In the genomic region with DNA sequence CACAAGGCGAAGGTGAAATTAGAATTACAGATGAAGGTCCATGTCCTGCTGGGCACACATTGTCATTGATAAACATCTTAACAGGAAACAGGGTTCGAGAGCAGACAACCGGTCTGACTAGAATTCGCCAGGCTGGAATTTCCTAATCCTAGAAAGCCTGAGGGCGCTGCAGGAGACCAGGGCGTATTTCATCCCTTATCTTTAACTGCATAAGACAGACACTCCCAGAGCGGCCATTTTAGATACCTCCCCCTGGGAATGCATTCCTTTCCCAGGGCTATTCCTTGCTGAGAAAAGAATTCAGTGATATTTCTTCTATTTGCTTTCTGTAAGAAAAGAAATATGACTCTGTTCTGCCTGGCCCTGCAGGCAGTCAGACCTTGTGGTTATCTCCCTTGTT, we compare ENCODE assay signal across 6 cellular contexts.
DNase-seq lines count a peak whose midpoint lies in the region; FAIRE-seq and TF ChIP-seq lines count a peak whose summit lies in the region.
"Not testable (repeated sequence)": the region's sequence is repeated elsewhere in the genome, so short reads cannot be mapped to it uniquely, and the experiment has no call there.

No MANE protein-coding gene starts in this region.

- H3K14ac ChIP-seq in H9 (ENCODE audit: insufficient read depth, low read length); H1 (ENCODE audit: insufficient read length): not testable (repeated sequence)

- not testable (repeated sequence) for H2BK120ac ChIP-seq in H9 (ENCODE audit: low read depth, low read length, poor library complexity, severe bottlenecking); H1 (replicated peaks; ENCODE audit: low read depth, low read length)

- not testable (repeated sequence) for H3K9me3 Mint-ChIP-seq in Calu3 (ENCODE audit: low read depth, unreplicated experiment)
- H3K9me3 Mint-ChIP-seq in H9, result peaks cover 42 to 50% of the 10 kb centered on the region in 2 experiments

- not testable (repeated sequence) for H3K36me3 ChIP-seq in MG63; H1 (ENCODE audit: control insufficient read depth in 2 of 4, insufficient read depth in 4 of 4, low read length in 3 of 4)

- FAIRE-seq in H1 (lab: Jason Lieb, UNC), result not testable (repeated sequence)

- H2BK5ac ChIP-seq in H9 (ENCODE audit: insufficient read length, low read length); H1 (ENCODE audit: low read depth, low read length): not testable (repeated sequence)

- H4K8ac ChIP-seq in H9 (replicated peaks; ENCODE audit: insufficient read length, low read depth, low read length); H1 (ENCODE audit: extremely low read depth, insufficient read depth, low read length): not testable (repeated sequence)

- TF ChIP-seq EP300 in H1 (IDR thresholded peaks at IDR 0.05; ENCODE audit: borderline replicate concordance in 1 of 2, low read depth in 2 of 2, low read length in 2 of 2), result peak in 1 of 2 experiments; percentile 93; a peak in 1 of 3 replicates

- not testable (repeated sequence) for H2BK12ac ChIP-seq in H9 (ENCODE audit: insufficient read length, low read depth, low read length); H1 (ENCODE audit: low read depth, low read length)

- not testable (repeated sequence) for H2AFZ ChIP-seq in H9 (ENCODE audit: low read length); H1 (ENCODE audit: low read length)

- intact Hi-C loops in Calu3 (cut with micrococcal nuclease; ENCODE audit: unreplicated experiment), result not testable (repeated sequence)

- CTCF ChIA-PET in Calu3 (lab: Charles Lee); H1 (lab: Charles Lee; ENCODE audit: partially characterized antibody): not testable (repeated sequence)

- BruUV-seq in Calu3 (replicated peaks; lab: Mats Ljungman, UMichigan), result not testable (repeated sequence)

- not testable (repeated sequence) for H4K5ac ChIP-seq in H9 (ENCODE audit: insufficient read length, low read depth, low read length); H1 (ENCODE audit: insufficient read length, low read depth, low read length)

- H3K36me3 Mint-ChIP-seq in Calu3 (ENCODE audit: insufficient read depth, unreplicated experiment), result not testable (repeated sequence)
- peaks cover 30 to 47% (median 31%) of the 10 kb centered on the region in 3 experiments for H3K36me3 Mint-ChIP-seq in H9 (ENCODE audit: insufficient read depth in 1 of 3, low read depth in 3 of 3)

- not testable (repeated sequence) for H3K9ac ChIP-seq in H9 (ENCODE audit: extremely low read depth, insufficient read length, low read length); H1 (replicated peaks in 1 of 4; ENCODE audit: extremely low read depth in 1 of 4, low read depth in 3 of 4, low read length in 3 of 4)

- H3T11ph ChIP-seq in H9 (ENCODE audit: low read length), result not testable (repeated sequence)

- H3K4me1 ChIP-seq in H9 (ENCODE audit: insufficient read depth, low read length); H1 (replicated peaks in 1 of 4; ENCODE audit: control insufficient read depth in 3 of 4, insufficient read depth in 4 of 4, low read length in 3 of 4): not testable (repeated sequence)

- H4K91ac ChIP-seq in H9 (ENCODE audit: insufficient read length, low read depth, low read length); H1 (replicated peaks; ENCODE audit: insufficient read length, low read length): not testable (repeated sequence)

- not testable (repeated sequence) for H3K27me3 Mint-ChIP-seq in Calu3 (ENCODE audit: unreplicated experiment); H9 (ENCODE audit: low read depth)

- not testable (repeated sequence) for H3K4me3 Mint-ChIP-seq in Calu3 (ENCODE audit: low read depth, unreplicated experiment); H9

- not testable (repeated sequence) for TF ChIP-seq RAD21 in H1 (IDR thresholded peaks at IDR 0.05 in 1 of 2, conservative IDR thresholded peaks at IDR 0.05 in 1 of 2; ENCODE audit: low read depth in 2 of 2, low read length in 2 of 2)

- H3K18ac ChIP-seq in H9 (ENCODE audit: insufficient read length, low read depth, low read length); H1 (ENCODE audit: extremely low read depth, low read length): not testable (repeated sequence)

- H3K4me2 ChIP-seq in H9 (ENCODE audit: insufficient read depth, insufficient read length, low read length); H1 (ENCODE audit: insufficient read depth in 1 of 2, low read depth in 2 of 2, low read length in 2 of 2): not testable (repeated sequence)

- not testable (repeated sequence) for H3K23me2 ChIP-seq in H9 (ENCODE audit: insufficient read length, low read depth, low read length, poor library complexity, severe bottlenecking); H1 (ENCODE audit: low read depth, low read length)

- peak; percentile 18 for DNase-seq in Calu3
- peak; percentile 28 for DNase-seq in H9
- DNase-seq in MG63, result peak; percentile 1
- peak; percentile 3 for DNase-seq in amniotic epithelial cell (ENCODE audit: low read depth)
- peak; percentile 1 to 63 for DNase-seq in H1 (ENCODE audit: low read depth in 1 of 2, low spot score in 2 of 2)
- DNase-seq in islet precursor cell, result peak; percentile 75

- not testable (repeated sequence) for H2BK20ac ChIP-seq in H9 (ENCODE audit: low read depth, low read length, poor library complexity, severe bottlenecking); H1 (ENCODE audit: low read length)

- H3K23ac ChIP-seq in H9 (ENCODE audit: insufficient read length, low read depth, low read length); H1 (ENCODE audit: insufficient read length): not testable (repeated sequence)

- H3K27me3 ChIP-seq in H9 (ENCODE audit: insufficient read depth, low read length); MG63; H1 (replicated peaks in 1 of 4; ENCODE audit: control insufficient read depth in 3 of 4, extremely low read depth in 1 of 4, insufficient read depth in 3 of 4, low read length in 3 of 4): not testable (repeated sequence)

- TF ChIP-seq POLR2A in H1 (IDR thresholded peaks at IDR 0.05; ENCODE audit: control extremely low read depth in 1 of 2, low read depth in 2 of 2, low read length in 2 of 2), result not testable (repeated sequence)

- not testable (repeated sequence) for H3K4me3 ChIP-seq in MG63; H1 (ENCODE audit: extremely low read depth in 1 of 4, insufficient read depth in 2 of 4, low read depth in 3 of 4, low read length in 4 of 4)

- H4K20me1 ChIP-seq in H9 (ENCODE audit: control insufficient read depth, insufficient read depth, insufficient read length); H1 (replicated peaks in 1 of 2; ENCODE audit: control insufficient read depth in 1 of 2, insufficient read depth in 2 of 2, low read length in 2 of 2): not testable (repeated sequence)

- not testable (repeated sequence) for H3K4ac ChIP-seq in H9 (ENCODE audit: low read depth, low read length); H1 (replicated peaks; ENCODE audit: insufficient read length, low read depth, low read length)

- H3K79me1 ChIP-seq in H9 (ENCODE audit: insufficient read depth, low read depth, low read length, poor library complexity, severe bottlenecking); H1 (ENCODE audit: low read depth, low read length): not testable (repeated sequence)

- not testable (repeated sequence) for H2BK15ac ChIP-seq in H9 (ENCODE audit: low read depth, low read length); H1 (ENCODE audit: low read length)

- POLR2A ChIA-PET in H1 (lab: Charles Lee; ENCODE audit: partially characterized antibody), result not testable (repeated sequence)

- not testable (repeated sequence) for TF ChIP-seq CTCF in Calu3 (IDR thresholded peaks at IDR 0.05; ENCODE audit: unreplicated experiment); H9 (conservative IDR thresholded peaks at IDR 0.05); H1 (IDR thresholded peaks at IDR 0.05; ENCODE audit: control extremely low read depth in 1 of 3, insufficient read depth in 1 of 3, low read depth in 1 of 3, low read length in 3 of 3)

- not testable (repeated sequence) for H3K79me2 ChIP-seq in H9 (ENCODE audit: insufficient read depth, low read length); H1 (ENCODE audit: control insufficient read depth in 1 of 2, insufficient read depth in 2 of 2, low read length in 2 of 2)

- H2AK5ac ChIP-seq in H9 (ENCODE audit: insufficient read length, low read length); H1 (ENCODE audit: low read depth, low read length): not testable (repeated sequence)

- H3K4me1 Mint-ChIP-seq in Calu3 (ENCODE audit: low read depth, unreplicated experiment); H9: not testable (repeated sequence)

- not testable (repeated sequence) for H3K56ac ChIP-seq in H9 (ENCODE audit: insufficient read length, low read depth, low read length); H1 (replicated peaks; ENCODE audit: insufficient read length, low read depth, low read length)

- H3K9me3 ChIP-seq in H9 (ENCODE audit: control insufficient read depth, low read depth, low read length); MG63; H1 (ENCODE audit: insufficient read depth in 2 of 2, low read depth in 1 of 2, low read length in 1 of 2): not testable (repeated sequence)

- not testable (repeated sequence) for H3K27ac Mint-ChIP-seq in Calu3 (ENCODE audit: unreplicated experiment); H9

- no CpG with 5 or more reads among the region's 7 CpGs for WGBS in H9 (ENCODE audit: extremely low coverage, insufficient read length, low lambda C conversion rate)
- WGBS in H1 (ENCODE audit: extremely low coverage in 1 of 2, insufficient coverage in 1 of 2, insufficient read length in 1 of 2, insufficient replicate concordance in 2 of 2, low coverage in 1 of 2, low lambda C conversion rate in 2 of 2, missing lambda C conversion rate in 1 of 2), 2 experiments, result 87% methylated on average over 7 of the region's 7 CpGs; no CpG with 5 or more reads in 1 of the 2 experiments

- H3K27ac ChIP-seq in H9 (ENCODE audit: insufficient read length, low read depth, low read length); H1 (ENCODE audit: low read depth, low read length): not testable (repeated sequence)

TF ChIP-seq in H1, 55 proteins besides CTCF, POLR2A, EP300 and RAD21:
- 0 out of 2 replicates have a peak, but pooled peaks have one; percentile 19 for TF ChIP-seq SP1 (IDR thresholded peaks at IDR 0.05; ENCODE audit: low read depth, low read length)
TF ChIP-seq in H1: peak in this region for 1; not testable (repeated sequence) for 54.

Comparison
In these comparisons a context has a peak if more than half of its experiments do, and no peak if none do; other contexts are left out.
1. DNase-seq: peak in every context shown above with its lines; median percentile 75 in islet precursor cell; 32 in H1; 28 in H9; 18 in Calu3; 3 in amniotic epithelial cell; 1 in MG63.